In genomic region chr18:44680271-44681038, GRCh38 we compare ENCODE assay signal across 8 cellular contexts. TPM values are rescaled to one million over a fixed set of nuclear protein-coding genes. Genes with fewer than 3 reads are reported as not detected.
DNase-seq lines count a peak whose midpoint lies in the region; FAIRE-seq and TF ChIP-seq lines count a peak whose summit lies in the region.

Gene SETBP1 (plus strand): TSS chr18:44680888. CDS start chr18:44701347, 20,459 bp downstream.

- WGBS in small intestine, 3 donors: 0 to 1% (median 0%) methylated on average over 49 to 65 of the region's 65 CpGs

- H3K27ac ChIP-seq in KOPT-K1 (ENCODE audit: low read depth, low read length, poor library complexity, severe bottlenecking) (peak within 1 kb of the TSS; percentile 14), keratinocyte (ENCODE audit: control insufficient read depth, insufficient read depth, low read length) (peak within 1 kb of the TSS; percentile 81), small intestine (ENCODE audit: low read depth in 1 of 2, low read length in 1 of 2) (peak within 1 kb of the TSS in 1 of 2 donors; percentile 97)

- H2AFZ ChIP-seq in keratinocyte (ENCODE audit: control insufficient read depth, low read length): peak within 1 kb of the TSS; percentile 81

- peaks cover 26% of the 10 kb centered on the region for H3K79me2 ChIP-seq in keratinocyte (ENCODE audit: control insufficient read depth, insufficient read depth, low read length)

- H3K9ac ChIP-seq in keratinocyte (ENCODE audit: control insufficient read depth, extremely low read depth, insufficient read depth, low read length): peak within 1 kb of the TSS; percentile 90

- peak; percentile 38 for DNase-seq in NCI-H1436 (lab: John Stamatoyannopoulos, UW)
- no peak for DNase-seq in NCI-H1436 treated with DMSO at 0.1 percent for 48 hours (lab: John Stamatoyannopoulos, UW)
- DNase-seq in SW480 (ENCODE audit: low spot score): peak; percentile 40
- DNase-seq in cerebellar cortex (ENCODE audit: low spot score): peak; percentile 78
- peak; percentile 58 for DNase-seq in keratinocyte (ENCODE audit: low read depth, low spot score)
- no peak for DNase-seq in small intestine
- no peak for DNase-seq in superior temporal gyrus (ENCODE audit: extremely low spot score)

- TF ChIP-seq CTCF in keratinocyte (optimal IDR thresholded peaks at IDR 0.05 in 1 of 3, IDR thresholded peaks at IDR 0.05 in 1 of 3, conservative IDR thresholded peaks at IDR 0.05 in 1 of 3; ENCODE audit: extremely low read depth in 1 of 3, insufficient read depth in 2 of 3, low read length in 3 of 3): no peak

- dilution Hi-C loops in keratinocyte (cut with MboI; ENCODE audit: extremely low pct_ligation_motif_present, low sequenced_read_pairs): no loop called here

- peak; percentile 59 for FAIRE-seq in keratinocyte (lab: Jason Lieb, UNC)
- FAIRE-seq in small intestine (lab: Jason Lieb, UNC): no peak

- H3K4me2 ChIP-seq in keratinocyte (ENCODE audit: control insufficient read depth, extremely low read depth, insufficient read depth, low read depth, low read length): peak within 1 kb of the TSS; percentile 92

- H3K36me3 ChIP-seq in KOPT-K1 (ENCODE audit: insufficient read depth, low read length) (no peaks in the 10 kb centered on the region), keratinocyte (ENCODE audit: control insufficient read depth in 2 of 2, extremely low read depth in 1 of 2, insufficient read depth in 2 of 2, low read length in 2 of 2) (no peaks in the 10 kb centered on the region), small intestine (ENCODE audit: control insufficient read depth in 2 of 2, insufficient read depth in 2 of 2, low read length in 2 of 2) (no peaks in the 10 kb centered on the region)

- H3K4me1 ChIP-seq in keratinocyte (ENCODE audit: control insufficient read depth, extremely low read depth, insufficient read depth, low read length): peaks cover 22% of the 10 kb centered on the region
- peaks cover 0 to 5% of the 10 kb centered on the region in 2 donors for H3K4me1 ChIP-seq in small intestine (ENCODE audit: control insufficient read depth in 2 of 2, insufficient read depth in 1 of 2, low read depth in 1 of 2, low read length in 1 of 2)

- H3K4me3 ChIP-seq in keratinocyte (ENCODE audit: control insufficient read depth in 2 of 3, extremely low read depth in 1 of 3, insufficient read depth in 2 of 3, low read depth in 1 of 3, low read length in 3 of 3) (peak within 1 kb of the TSS; percentile 67 to 82 (median 71)), small intestine (ENCODE audit: low read depth in 1 of 2, low read length in 2 of 2) (peak within 1 kb of the TSS; percentile 56 to 58)

- H3K9me3 ChIP-seq in KOPT-K1 (ENCODE audit: insufficient read depth, low read length, poor library complexity, severe bottlenecking): no peaks in the 10 kb centered on the region
- no peaks in the 10 kb centered on the region for H3K9me3 ChIP-seq in keratinocyte (ENCODE audit: control insufficient read depth, low read depth, low read length)
- no peaks in the 10 kb centered on the region for H3K9me3 ChIP-seq in small intestine (ENCODE audit: control insufficient read depth, low read depth)

- H4K20me1 ChIP-seq in keratinocyte (ENCODE audit: control insufficient read depth, extremely low read depth, insufficient read depth, low read length): no peaks in the 10 kb centered on the region

- H3K9me1 ChIP-seq in keratinocyte (ENCODE audit: control insufficient read depth, extremely low read depth, insufficient read depth, low read length): peaks cover 2% of the 10 kb centered on the region

- no peaks in the 10 kb centered on the region for H3K27me3 ChIP-seq in keratinocyte (ENCODE audit: control insufficient read depth, extremely low read depth, insufficient read depth, low read length)
- H3K27me3 ChIP-seq in small intestine (ENCODE audit: control insufficient read depth in 2 of 2, insufficient read depth in 2 of 2, low read length in 2 of 2): peaks cover 0 to 2% of the 10 kb centered on the region in 2 donors

RNA-seq across cellular contexts. Expression of gene SETBP1, which starts in this region (rescaled TPM):
- polyA plus RNA-seq in keratinocyte: 2.1 to 7.3 TPM (median 3.3 TPM) in 3 replicates
- polyA plus RNA-seq in keratinocyte (2011; ENCODE audit: low read depth): 2.4 TPM
- polyA plus RNA-seq in keratinocyte (2011; cell fraction: cytosol; rRNA removed): 1.7 and 2.6 TPM in 2 replicates
- 5.8 and 6.5 TPM in 2 replicates for polyA plus RNA-seq in keratinocyte (2011; cell fraction: nucleus; rRNA removed)
- polyA plus RNA-seq in keratinocyte (2012; ENCODE audit: low replicate concordance): 1.7 and 4.4 TPM in 2 replicates
- 5.2 to 11.3 TPM (median 11.2 TPM) in 3 replicates for polyA minus RNA-seq in keratinocyte
- polyA minus RNA-seq in keratinocyte (2011; cell fraction: cytosol; rRNA and poly(A)+ RNA removed): 2.9 TPM
- polyA minus RNA-seq in keratinocyte (2011; cell fraction: nucleus; rRNA and poly(A)+ RNA removed): 9.7 and 20.0 TPM in 2 replicates
- polyA plus RNA-seq in small intestine: 1 to 10 TPM in 1 of 3 donors, under 1 TPM in 1, not detected in 1; 0.54 to 1.8 TPM

Comparison
In these comparisons a context has a peak if more than half of its experiments do, and no peak if none do; other contexts are left out.
1. DNase-seq: peak in NCI-H1436 (single experiment), SW480 (single experiment), cerebellar cortex (single experiment) and keratinocyte (single experiment); none in NCI-H1436 treated with DMSO at 0.1 percent for 48 hours (single experiment), small intestine (single experiment) and superior temporal gyrus (single experiment).